Comparison of ENCODE assay signal across 17 cellular contexts in the genomic region with DNA sequence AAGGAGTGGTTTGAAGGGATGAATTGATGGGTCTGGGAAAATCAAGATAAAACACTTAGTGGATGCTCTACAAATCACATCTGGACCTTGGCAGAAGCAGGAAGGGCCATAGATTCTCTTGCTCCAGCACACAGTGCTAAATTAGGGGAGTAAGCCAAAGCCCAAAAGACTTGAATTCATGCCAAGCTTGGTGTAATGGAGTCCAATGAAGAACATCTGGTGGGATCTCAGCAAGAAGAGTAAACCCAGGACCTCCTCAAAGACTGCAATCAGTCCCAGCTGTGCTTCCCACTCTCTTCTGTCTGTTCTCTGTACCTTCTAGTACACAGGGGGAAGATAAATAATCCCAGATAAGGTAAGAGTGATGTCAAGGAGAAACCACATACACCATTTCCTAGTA.
"Had no signal": no experiment of that assay in that cellular context is flagged by ENCODE, and none has a peak within 500 bp of the region (broad histone marks: within the 10 kb centered on the region; RNA-seq: fewer than 3 reads in every experiment).

No MANE protein-coding gene starts in this region.

- H3K27me3 ChIP-seq: colonic mucosa, gastrocnemius medialis, neutrophil, spleen, testis, tibial nerve had no signal

- H3K9me3 ChIP-seq: colonic mucosa, gastrocnemius medialis, neutrophil, testis had no signal

- DNase-seq: cerebellar nuclear complex; colonic mucosa; dermis blood vessel endothelial cell; gastrocnemius medialis; kidney; left cardiac atrium; mammary epithelial cell; naive thymus-derived CD4-positive, alpha-beta T cell; spleen; stimulated activated CD4-positive, alpha-beta T cell treated with anti-CD3 and anti-CD28 coated beads, Interleukin-15, amount 100 ng/mL, for 24 hours; stimulated activated CD4-positive, alpha-beta T cell treated with anti-CD3 and anti-CD28 coated beads, Interleukin-1b, Interleukin-23, amount 100 ng/mL, for 48 hours; stimulated activated CD4-positive, alpha-beta T cell treated with anti-CD3 and anti-CD28 coated beads, Interleukin-4, amount 100 ng/mL, for 24 hours; testis had no signal

- ATAC-seq: gastrocnemius medialis; naive thymus-derived CD4-positive, alpha-beta T cell; sciatic nerve; stimulated activated memory B cell treated with anti-CD40 and anti-IgM and Interleukin-4, amounts not matched to agents 10 μg/mL and 1 μg/mL and 100 μg/mL, for 72 hours had no signal

- H3K36me3 ChIP-seq: colonic mucosa, gastrocnemius medialis, neutrophil, spleen, tibial nerve had no signal

- H3K4me1 ChIP-seq: colonic mucosa, gastrocnemius medialis, spleen, testis, tibial nerve had no signal

- H3K27ac ChIP-seq: colonic mucosa, gastrocnemius medialis, neutrophil, spleen, testis, tibial nerve had no signal

- H3K4me3 ChIP-seq: colonic mucosa, gastrocnemius medialis, spleen, testis, tibial nerve had no signal
